8 cellular contexts compared by ENCODE assay signal in the genomic region with DNA sequence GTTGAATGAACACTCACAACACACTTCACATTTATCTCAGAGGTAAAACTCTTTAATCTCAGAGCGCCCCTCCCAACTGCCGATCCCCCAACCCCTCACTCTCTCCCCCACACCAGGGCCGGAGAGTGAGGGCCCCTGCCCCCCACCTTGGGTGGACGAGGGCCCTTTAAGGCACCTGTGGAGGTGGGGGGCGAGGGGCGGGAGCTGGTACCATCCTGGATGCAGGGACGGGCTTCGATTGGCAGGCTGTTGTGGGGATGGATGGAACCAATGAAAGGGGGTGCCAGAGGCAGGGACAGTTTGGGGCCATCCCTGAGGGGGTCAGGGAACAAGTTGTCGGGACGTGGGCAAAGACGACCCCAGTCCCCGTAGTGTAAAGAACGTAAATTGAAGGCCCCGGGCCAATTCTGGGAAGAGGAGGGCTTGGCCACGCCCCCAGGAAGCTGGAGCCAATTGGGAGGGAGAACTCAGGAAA. TPM values are rescaled to one million over a fixed set of nuclear protein-coding genes. Genes with fewer than 3 reads are reported as not detected.
DNase-seq lines count a peak whose midpoint lies in the region; ATAC-seq and TF ChIP-seq lines count a peak whose summit lies in the region.

No MANE protein-coding gene starts in this region.

- H3K36me3 Mint-ChIP-seq in natural killer cell (no peaks in the 10 kb centered on the region), immature natural killer cell (no peaks in the 10 kb centered on the region)

- no peaks in the 10 kb centered on the region for H3K9me3 Mint-ChIP-seq in natural killer cell
- H3K9me3 Mint-ChIP-seq in immature natural killer cell = no peaks in the 10 kb centered on the region

- H3K4me3 Mint-ChIP-seq in natural killer cell = peak overlapping the region; percentile 35
- no peak overlapping the region for H3K4me3 Mint-ChIP-seq in immature natural killer cell

- DNase-seq in NCI-H748 (lab: John Stamatoyannopoulos, UW; ENCODE audit: unreplicated experiment) = peak; percentile 94
- DNase-seq in NCI-H748 treated with DMSO at 0.1 percent for 48 hours (lab: John Stamatoyannopoulos, UW) = no peak
- no peak for DNase-seq in choroid plexus epithelial cell (ENCODE audit: low read depth)
- no peak for DNase-seq in natural killer cell
- no peak for DNase-seq in dedifferentiated amniotic fluid mesenchymal stem cell (ENCODE audit: extremely low spot score)
- DNase-seq in immature natural killer cell = no peak
- no peak for DNase-seq in 8988T

- peaks cover 20 to 22% of the 10 kb centered on the region in 2 donors for H3K4me1 Mint-ChIP-seq in natural killer cell
- H3K4me1 Mint-ChIP-seq in immature natural killer cell = peaks cover 53 to 57% of the 10 kb centered on the region in 2 donors

- H3K27me3 Mint-ChIP-seq in natural killer cell (ENCODE audit: low read depth in 2 of 2) (no peaks in the 10 kb centered on the region), immature natural killer cell (ENCODE audit: low read depth in 3 of 3) (peaks cover 6 to 12% (median 10%) of the 10 kb centered on the region in 3 donors)

- no peak overlapping the region for H3K27ac Mint-ChIP-seq in natural killer cell
- peak overlapping the region in 1 of 6 donors; percentile 99 for H3K27ac Mint-ChIP-seq in immature natural killer cell

- peak overlapping the region; percentile 48 for H3K4me3 ChIP-seq in choroid plexus epithelial cell (ENCODE audit: low read depth, low read length)

- TF ChIP-seq CTCF in choroid plexus epithelial cell (conservative IDR thresholded peaks at IDR 0.05; ENCODE audit: low read depth, low read length) (no peak), natural killer cell (IDR thresholded peaks at IDR 0.05) (no peak)

- peak; percentile 4 for ATAC-seq in HG03520 (IDR thresholded peaks at IDR 0.05; ENCODE audit: unreplicated experiment)
- peak; percentile 0 to 2 (median 0) for ATAC-seq in natural killer cell

- intact Hi-C loops in natural killer cell (cut with micrococcal nuclease) = loop anchor here (1.0 to 5.0 kb wide), 3 partner anchors 8 to 192 kb away; partner anchors contain the start of genes AKT1S1, AP2A1, PRMT1 and TBC1D17

RNA-seq across cellular contexts. Expression of gene PNKP, which starts 1.7 kb away (rescaled TPM):
- 100 to 1,000 TPM; 228 to 253 (median 243) TPM for total RNA-seq in natural killer cell
- polyA plus RNA-seq in immature natural killer cell = 10 to 100 TPM; 36.4 to 55.1 (median 41.4) TPM

RNA-seq across cellular contexts. Expression of gene AKT1S1, which starts 8.1 kb away (rescaled TPM):
- total RNA-seq in natural killer cell = 10 to 100 TPM; 12.8 to 17.8 (median 16.1) TPM
- 1 to 10 TPM; 2.5 to 4.7 (median 3.3) TPM for polyA plus RNA-seq in immature natural killer cell

RNA-seq across cellular contexts. Expression of gene TBC1D17, which starts 8.5 kb away (rescaled TPM):
- 10 to 100 TPM; 45.8 to 59.7 (median 54.4) TPM for total RNA-seq in natural killer cell
- 10 to 100 TPM in 1 of 3 donors, 1 to 10 TPM in 2; 7.1 to 18.4 (median 7.3) TPM for polyA plus RNA-seq in immature natural killer cell

RNA-seq across cellular contexts. Expression of gene PTOV1, which starts 18.1 kb away (rescaled TPM):
- total RNA-seq in natural killer cell = 100 to 1,000 TPM; 116 to 132 (median 128) TPM
- 10 to 100 TPM; 32.0 to 59.7 (median 41.4) TPM for polyA plus RNA-seq in immature natural killer cell

RNA-seq across cellular contexts. Expression of gene IL4I1, which starts 27.6 kb away (rescaled TPM):
- 1 to 10 TPM; 3.0 to 3.8 (median 3.4) TPM for total RNA-seq in natural killer cell
- polyA plus RNA-seq in immature natural killer cell = under 1 TPM in 2 of 3 donors, not detected in 1; 0.27 to 0.40 TPM
